23 cellular contexts compared by ENCODE assay signal in genomic region chr6:89655122-89655521, GRCh38. TPM values are rescaled to one million over a fixed set of nuclear protein-coding genes. Genes with fewer than 3 reads are reported as not detected.
DNase-seq lines count a peak whose midpoint lies in the region; ATAC-seq and TF ChIP-seq lines count a peak whose summit lies in the region.
"Had no signal": no experiment of that assay in that cellular context is flagged by ENCODE, and none has a peak within 500 bp of the region (broad histone marks: within the 10 kb centered on the region; RNA-seq: fewer than 3 reads in every experiment).

No MANE protein-coding gene starts in this region.

- H3K79me2 ChIP-seq in trophoblast cell (ENCODE audit: control insufficient read depth, insufficient read depth, low read length, poor library complexity) = no peaks in the 10 kb centered on the region

- peak; percentile 69 for DNase-seq in EL
- DNase-seq in NCI-H226 = peak; percentile 85
- DNase-seq in choroid plexus epithelial cell (ENCODE audit: low read depth) = peak; percentile 47
- DNase-seq in trophoblast cell = peak; percentile 15 to 73
- DNase-seq in activated CD4-positive, alpha-beta memory T cell treated with anti-CD3 and anti-CD28 coated beads, Interleukin-2, amount 10 ng/mL, durations not matched to agents 7 days and 5 days = no peak
- DNase-seq in NCI-H524 treated with DMSO at 0.1 percent for 48 hours (lab: John Stamatoyannopoulos, UW) = no peak
- DNase-seq: activated CD4-positive, alpha-beta T cell treated with anti-CD3 and anti-CD28 coated beads, Interleukin-2, amount 10 ng/mL, durations not matched to agents 24 days and 14 days; activated naive CD4-positive, alpha-beta T cell; activated T-cell treated with anti-CD3 and anti-CD28 coated beads, Interleukin-2, amount 50 U/mL, for 4 hours; GDM1; H9; mucosa of descending colon; NCI-H1048; NCI-H1930; stimulated activated CD4-positive, alpha-beta T cell treated with anti-CD3 and anti-CD28 coated beads, Interleukin-2, amount 100 ng/mL, for 24 hours; transverse colon had no signal

- no peaks in the 10 kb centered on the region for H3K27me3 Mint-ChIP-seq in activated CD4-positive, alpha-beta memory T cell treated with anti-CD3 and anti-CD28 coated beads, Interleukin-2, amount 10 ng/mL, durations not matched to agents 7 days and 5 days
- H3K27me3 Mint-ChIP-seq: activated CD4-positive, alpha-beta T cell treated with anti-CD3 and anti-CD28 coated beads, Interleukin-2, amount 10 ng/mL, durations not matched to agents 24 days and 14 days; brain; natural killer cell treated with Interleukin-12 subunit alpha and Interleukin-12 subunit beta and Interleukin-15 and Interleukin-18, amount 100 ng/mL, for 72 hours had no signal

- no peak overlapping the region for H3K4me2 ChIP-seq in trophoblast cell (ENCODE audit: low read length)
- H3K4me2 ChIP-seq: BLaER1 treated with 17β-estradiol and CSF1 and Interleukin-3, amounts not matched to agents 10 nM and 100 nM had no signal

- H3K27ac ChIP-seq in trophoblast cell (ENCODE audit: low read depth, low read length) = no peak overlapping the region
- H3K27ac ChIP-seq: BLaER1 treated with 17β-estradiol and CSF1 and Interleukin-3, amounts not matched to agents 10 nM and 100 nM; skin epidermis; transverse colon had no signal

- H3K9ac ChIP-seq in trophoblast cell (ENCODE audit: low read length) = no peak overlapping the region
- H3K9ac ChIP-seq: BLaER1 treated with 17β-estradiol and CSF1 and Interleukin-3, amounts not matched to agents 10 nM and 100 nM had no signal

- H3K4ac ChIP-seq in trophoblast cell (ENCODE audit: low read depth, low read length) = no peak overlapping the region

- no peaks in the 10 kb centered on the region for H3K9me3 ChIP-seq in trophoblast cell (ENCODE audit: insufficient read depth, low read depth, low read length)
- H3K9me3 ChIP-seq: BLaER1 treated with 17β-estradiol and CSF1 and Interleukin-3, amounts not matched to agents 10 nM and 100 nM; mucosa of descending colon; transverse colon had no signal

- no peak for TF ChIP-seq CTCF in choroid plexus epithelial cell (conservative IDR thresholded peaks at IDR 0.05; ENCODE audit: low read depth, low read length)

- H3K4me3 ChIP-seq in choroid plexus epithelial cell (ENCODE audit: low read depth, low read length) (no peak overlapping the region), trophoblast cell (ENCODE audit: low read depth, low read length) (no peak overlapping the region)
- H3K4me3 ChIP-seq: BLaER1 treated with 17β-estradiol and CSF1 and Interleukin-3, amounts not matched to agents 10 nM and 100 nM; lung; mucosa of descending colon; skin epidermis; transverse colon had no signal

- no peak overlapping the region for H2BK12ac ChIP-seq in trophoblast cell (ENCODE audit: low read length)

- WGBS in trophoblast cell (ENCODE audit: extremely low coverage, insufficient coverage, insufficient read length) = no CpG with 5 or more reads among the region's 2 CpGs

- no peak overlapping the region for H2BK5ac ChIP-seq in trophoblast cell (ENCODE audit: low read depth, low read length, poor library complexity)

- ATAC-seq in GM21381 (IDR thresholded peaks at IDR 0.05; ENCODE audit: unreplicated experiment) (no peak), HG03159 (IDR thresholded peaks at IDR 0.05; ENCODE audit: unreplicated experiment) (no peak)
- ATAC-seq: activated T-cell treated with anti-CD3 and anti-CD28 coated beads, Interleukin-2, amount 50 U/mL, for 4 hours; mucosa of descending colon; natural killer cell treated with Interleukin-12 subunit alpha and Interleukin-12 subunit beta and Interleukin-15 and Interleukin-18, amount 100 ng/mL, for 72 hours had no signal

- no peak overlapping the region for H4K91ac ChIP-seq in trophoblast cell (ENCODE audit: low read depth, low read length)

- no peak overlapping the region for H2AK5ac ChIP-seq in trophoblast cell (ENCODE audit: low read length)

- H3K4me1 ChIP-seq in trophoblast cell (ENCODE audit: control insufficient read depth in 1 of 2, insufficient read depth in 2 of 2, low read length in 2 of 2) = peaks cover 0 to 2% of the 10 kb centered on the region in 2 experiments
- H3K4me1 ChIP-seq: BLaER1 treated with 17β-estradiol and CSF1 and Interleukin-3, amounts not matched to agents 10 nM and 100 nM; transverse colon had no signal

- H2BK120ac ChIP-seq in trophoblast cell (ENCODE audit: insufficient read depth, low read length, poor library complexity) = no peak overlapping the region

- POLR2A ChIA-PET in activated CD4-positive, alpha-beta memory T cell treated with anti-CD3 and anti-CD28 coated beads, Interleukin-2, amount 10 ng/mL, durations not matched to agents 7 days and 5 days (lab: Charles Lee) = no interaction called here

- no peak overlapping the region for H4K12ac ChIP-seq in trophoblast cell (ENCODE audit: low read depth, low read length)

- no peak overlapping the region for H3K27ac Mint-ChIP-seq in activated CD4-positive, alpha-beta memory T cell treated with anti-CD3 and anti-CD28 coated beads, Interleukin-2, amount 10 ng/mL, durations not matched to agents 7 days and 5 days
- H3K27ac Mint-ChIP-seq: activated CD4-positive, alpha-beta T cell treated with anti-CD3 and anti-CD28 coated beads, Interleukin-2, amount 10 ng/mL, durations not matched to agents 24 days and 14 days; brain; H9; natural killer cell treated with Interleukin-12 subunit alpha and Interleukin-12 subunit beta and Interleukin-15 and Interleukin-18, amount 100 ng/mL, for 72 hours had no signal

- CTCF ChIA-PET in activated CD4-positive, alpha-beta memory T cell treated with anti-CD3 and anti-CD28 coated beads, Interleukin-2, amount 10 ng/mL, durations not matched to agents 7 days and 5 days (lab: Charles Lee) = interaction anchor here (1.3 kb wide), 1 partner anchor 223 kb away, joined by 3 read pairs; no protein-coding TSS in a partner anchor

- H3K23ac ChIP-seq in trophoblast cell (ENCODE audit: low read length) = no peak overlapping the region

- no peak overlapping the region for H3K18ac ChIP-seq in trophoblast cell (ENCODE audit: low read length)

- peaks cover 13 to 27% of the 10 kb centered on the region in 2 experiments for H3K36me3 ChIP-seq in trophoblast cell (ENCODE audit: control insufficient read depth in 1 of 2, insufficient read depth in 2 of 2, low read length in 2 of 2)

- no peak overlapping the region for H4K8ac ChIP-seq in trophoblast cell (ENCODE audit: low read depth, low read length)

- H3K14ac ChIP-seq in trophoblast cell (ENCODE audit: low read length) = no peak overlapping the region

- no peak overlapping the region for H2AFZ ChIP-seq in trophoblast cell (ENCODE audit: insufficient read depth, low read length, poor library complexity)

- no peaks in the 10 kb centered on the region for H3K4me1 Mint-ChIP-seq in activated CD4-positive, alpha-beta memory T cell treated with anti-CD3 and anti-CD28 coated beads, Interleukin-2, amount 10 ng/mL, durations not matched to agents 7 days and 5 days
- H3K4me1 Mint-ChIP-seq: activated CD4-positive, alpha-beta T cell treated with anti-CD3 and anti-CD28 coated beads, Interleukin-2, amount 10 ng/mL, durations not matched to agents 24 days and 14 days; brain; H9 had no signal

- no peaks in the 10 kb centered on the region for H3K9me3 Mint-ChIP-seq in activated CD4-positive, alpha-beta memory T cell treated with anti-CD3 and anti-CD28 coated beads, Interleukin-2, amount 10 ng/mL, durations not matched to agents 7 days and 5 days
- H3K9me3 Mint-ChIP-seq: activated CD4-positive, alpha-beta T cell treated with anti-CD3 and anti-CD28 coated beads, Interleukin-2, amount 10 ng/mL, durations not matched to agents 24 days and 14 days; activated T-cell treated with anti-CD3 and anti-CD28 coated beads, Interleukin-2, amount 50 U/mL, for 4 hours; brain; H9; natural killer cell treated with Interleukin-12 subunit alpha and Interleukin-12 subunit beta and Interleukin-15 and Interleukin-18, amount 100 ng/mL, for 72 hours had no signal

- H3K79me1 ChIP-seq in trophoblast cell (ENCODE audit: low read length) = no peaks in the 10 kb centered on the region

- no peak overlapping the region for H3K4me3 Mint-ChIP-seq in activated CD4-positive, alpha-beta memory T cell treated with anti-CD3 and anti-CD28 coated beads, Interleukin-2, amount 10 ng/mL, durations not matched to agents 7 days and 5 days
- H3K4me3 Mint-ChIP-seq: activated CD4-positive, alpha-beta T cell treated with anti-CD3 and anti-CD28 coated beads, Interleukin-2, amount 10 ng/mL, durations not matched to agents 24 days and 14 days; activated T-cell treated with anti-CD3 and anti-CD28 coated beads, Interleukin-2, amount 50 U/mL, for 4 hours; brain; H9; natural killer cell treated with Interleukin-12 subunit alpha and Interleukin-12 subunit beta and Interleukin-15 and Interleukin-18, amount 100 ng/mL, for 72 hours had no signal

- H3K27me3 ChIP-seq in trophoblast cell (ENCODE audit: insufficient read depth, low read length) = no peaks in the 10 kb centered on the region
- H3K27me3 ChIP-seq: BLaER1 treated with 17β-estradiol and CSF1 and Interleukin-3, amounts not matched to agents 10 nM and 100 nM; transverse colon had no signal

- peaks cover 55% of the 10 kb centered on the region for H3K36me3 Mint-ChIP-seq in activated CD4-positive, alpha-beta memory T cell treated with anti-CD3 and anti-CD28 coated beads, Interleukin-2, amount 10 ng/mL, durations not matched to agents 7 days and 5 days (ENCODE audit: low read depth)

RNA-seq across cellular contexts. Expression of gene LYRM2, which starts 16.6 kb away (rescaled TPM):
- polyA plus RNA-seq in trophoblast cell (2013) = 27.2 and 28.3 TPM in 2 replicates
- 10 to 100 TPM; 31.4 to 34.4 TPM for total RNA-seq in activated CD4-positive, alpha-beta memory T cell treated with anti-CD3 and anti-CD28 coated beads, Interleukin-2, amount 10 ng/mL, durations not matched to agents 7 days and 5 days

Comparison
In these comparisons a context has a peak if more than half of its experiments do, and no peak if none do; other contexts are left out.
1. DNase-seq: peak in EL (single experiment), NCI-H226 (single experiment), choroid plexus epithelial cell (single experiment) and trophoblast cell (2 of 2); none in activated CD4-positive, alpha-beta memory T cell treated with anti-CD3 and anti-CD28 coated beads, Interleukin-2, amount 10 ng/mL, durations not matched to agents 7 days and 5 days (single experiment) and NCI-H524 treated with DMSO at 0.1 percent for 48 hours (single experiment).